9 cellular contexts compared by ENCODE assay signal in the genomic region with DNA sequence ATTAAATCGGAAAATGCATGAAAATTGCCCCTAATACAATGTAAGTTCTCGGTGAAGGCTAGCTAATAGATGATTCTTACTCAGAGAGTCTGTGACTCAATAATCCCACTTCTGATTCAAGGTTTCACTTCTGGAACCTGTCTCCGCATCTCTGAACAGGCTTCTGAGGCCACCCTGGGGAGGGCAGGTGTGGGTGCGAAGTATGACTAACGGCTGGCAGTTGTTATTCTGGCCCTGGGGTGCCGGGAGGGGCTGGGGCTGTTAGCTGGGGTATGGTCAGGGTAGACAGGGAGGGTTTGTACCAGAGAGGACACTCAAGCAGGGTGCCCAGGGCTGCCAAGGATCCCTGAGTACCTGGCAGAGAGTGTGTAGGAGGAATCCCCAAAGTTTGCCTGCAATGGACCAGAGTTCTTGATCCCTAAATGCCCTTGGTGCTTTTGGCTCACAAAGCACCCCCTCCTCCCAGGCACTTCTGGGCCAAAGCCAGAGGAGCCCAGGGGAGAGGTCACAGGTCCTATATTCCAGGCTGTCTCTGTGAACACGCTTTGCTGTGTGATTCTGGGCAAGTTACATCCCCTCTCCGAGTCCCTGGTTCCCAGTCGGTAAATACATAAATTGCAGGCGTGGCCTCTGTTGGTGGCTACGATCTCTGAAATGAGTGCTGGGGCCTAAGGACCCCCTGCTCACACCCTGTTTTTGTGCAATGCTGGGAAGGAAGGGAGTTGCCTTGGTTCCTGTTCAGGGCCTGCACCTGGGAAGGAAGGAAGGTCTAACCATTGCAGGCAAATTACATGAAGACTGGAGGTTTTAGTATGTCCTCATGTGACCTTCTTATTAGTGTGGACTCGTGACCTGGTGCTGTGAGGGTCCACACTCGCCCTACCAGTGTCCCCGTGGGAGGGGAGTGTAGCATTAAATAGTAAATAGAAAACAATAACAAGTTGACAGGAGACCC. TPM values are rescaled to one million over a fixed set of nuclear protein-coding genes. Genes with fewer than 3 reads are reported as not detected.
DNase-seq lines count a peak whose midpoint lies in the region; ATAC-seq, FAIRE-seq and TF ChIP-seq lines count a peak whose summit lies in the region.
"Had no signal": no experiment of that assay in that cellular context is flagged by ENCODE, and none has a peak within 500 bp of the region (broad histone marks: within the 10 kb centered on the region; RNA-seq: fewer than 3 reads in every experiment).

No MANE protein-coding gene starts in this region.

- H3K36me3 ChIP-seq in H1 (ENCODE audit: control insufficient read depth in 2 of 4, insufficient read depth in 4 of 4, low read length in 3 of 4) (no peaks in the 10 kb centered on the region), endodermal cell (ENCODE audit: control insufficient read depth, insufficient read depth, low read length) (no peaks in the 10 kb centered on the region), smooth muscle cell (ENCODE audit: low read depth) (no peaks in the 10 kb centered on the region)

- no peak overlapping the region for H2BK20ac ChIP-seq in H1 (ENCODE audit: low read length)

- no peaks in the 10 kb centered on the region for H3K27me3 Mint-ChIP-seq in activated CD4-positive, alpha-beta T cell treated with anti-CD3 and anti-CD28 coated beads for 36 hours
- peaks cover 6% of the 10 kb centered on the region for H3K27me3 Mint-ChIP-seq in endodermal cell (ENCODE audit: insufficient read depth)

- no peak overlapping the region for H3K18ac ChIP-seq in H1 (ENCODE audit: extremely low read depth, low read length)

- H2BK15ac ChIP-seq in H1 (ENCODE audit: low read length), result no peak overlapping the region

- no peak overlapping the region for H3K4ac ChIP-seq in H1 (replicated peaks; ENCODE audit: insufficient read length, low read depth, low read length)

- no peaks in the 10 kb centered on the region for H3F3A ChIP-seq in smooth muscle cell (ENCODE audit: low read depth)

- peaks cover 57% of the 10 kb centered on the region for H3K36me3 Mint-ChIP-seq in activated CD4-positive, alpha-beta T cell treated with anti-CD3 and anti-CD28 coated beads for 36 hours (ENCODE audit: low read depth)
- H3K36me3 Mint-ChIP-seq in endodermal cell (ENCODE audit: low read depth), result no peaks in the 10 kb centered on the region

- peak overlapping the region; percentile 39 for H3K4me3 Mint-ChIP-seq in activated CD4-positive, alpha-beta T cell treated with anti-CD3 and anti-CD28 coated beads for 36 hours
- no peak overlapping the region for H3K4me3 Mint-ChIP-seq in endodermal cell
- H3K4me3 Mint-ChIP-seq: nephron had no signal

- peaks cover 71% of the 10 kb centered on the region for H3K4me1 Mint-ChIP-seq in activated CD4-positive, alpha-beta T cell treated with anti-CD3 and anti-CD28 coated beads for 36 hours
- no peaks in the 10 kb centered on the region for H3K4me1 Mint-ChIP-seq in endodermal cell

- H3K79me1 ChIP-seq in H1 (ENCODE audit: low read depth, low read length), result no peaks in the 10 kb centered on the region

- no peak overlapping the region for H3K14ac ChIP-seq in H1 (ENCODE audit: insufficient read length)

- H3K56ac ChIP-seq in H1 (replicated peaks; ENCODE audit: insufficient read length, low read depth, low read length), result no peak overlapping the region

- H3K79me2 ChIP-seq in H1 (ENCODE audit: control insufficient read depth in 1 of 2, insufficient read depth in 2 of 2, low read length in 2 of 2) (no peaks in the 10 kb centered on the region), smooth muscle cell (ENCODE audit: low read depth) (no peaks in the 10 kb centered on the region)

- H3K4me2 ChIP-seq in H1 (ENCODE audit: insufficient read depth in 1 of 2, low read depth in 2 of 2, low read length in 2 of 2) (no peak overlapping the region), smooth muscle cell (no peak overlapping the region)

- H2BK120ac ChIP-seq in H1 (replicated peaks; ENCODE audit: low read depth, low read length), result no peak overlapping the region

- H2BK5ac ChIP-seq in H1 (ENCODE audit: low read depth, low read length), result no peak overlapping the region

- no peaks in the 10 kb centered on the region for H3K9me3 Mint-ChIP-seq in activated CD4-positive, alpha-beta T cell treated with anti-CD3 and anti-CD28 coated beads for 36 hours (ENCODE audit: low read depth)
- no peaks in the 10 kb centered on the region for H3K9me3 Mint-ChIP-seq in endodermal cell

- CTCF ChIA-PET in activated CD4-positive, alpha-beta T cell treated with anti-CD3 and anti-CD28 coated beads for 36 hours (lab: Charles Lee), result interaction anchor here (0.6 to 4.2 kb wide), 11 partner anchors 9 to 97 kb away, joined by 3 to 25 read pairs (median 3); partner anchors contain the start of gene NLRC5
- CTCF ChIA-PET in H1 (lab: Charles Lee; ENCODE audit: partially characterized antibody), result interaction anchor here (0.8 kb wide), 1 partner anchor 80 kb away, joined by 4 read pairs; no protein-coding TSS in a partner anchor

- no peaks in the 10 kb centered on the region for H3K23me2 ChIP-seq in H1 (ENCODE audit: low read depth, low read length)

- H3K23ac ChIP-seq in H1 (ENCODE audit: insufficient read length), result no peak overlapping the region

- TF ChIP-seq EP300 in H1 (IDR thresholded peaks at IDR 0.05; ENCODE audit: borderline replicate concordance in 1 of 2, low read depth in 2 of 2, low read length in 2 of 2), result no peak

- H3K9ac ChIP-seq in H1 (replicated peaks in 1 of 4; ENCODE audit: extremely low read depth in 1 of 4, low read depth in 3 of 4, low read length in 3 of 4), result no peak overlapping the region
- no peak overlapping the region for H3K9ac ChIP-seq in endodermal cell (ENCODE audit: extremely low read depth, low read length, poor library complexity, severe bottlenecking)
- no peak overlapping the region for H3K9ac ChIP-seq in smooth muscle cell (ENCODE audit: low read depth)

- no peaks in the 10 kb centered on the region for H3K4me1 ChIP-seq in H1 (replicated peaks in 1 of 4; ENCODE audit: control insufficient read depth in 3 of 4, insufficient read depth in 4 of 4, low read length in 3 of 4)
- H3K4me1 ChIP-seq in endodermal cell (ENCODE audit: control insufficient read depth, insufficient read depth, low read length), result no peaks in the 10 kb centered on the region
- H3K4me1 ChIP-seq in smooth muscle cell (ENCODE audit: low read depth), result peaks cover 4% of the 10 kb centered on the region

- H4K91ac ChIP-seq in H1 (replicated peaks; ENCODE audit: insufficient read length, low read length), result no peak overlapping the region

- H3K27me3 ChIP-seq in H1 (replicated peaks in 1 of 4; ENCODE audit: control insufficient read depth in 3 of 4, extremely low read depth in 1 of 4, insufficient read depth in 3 of 4, low read length in 3 of 4) (no peaks in the 10 kb centered on the region), endodermal cell (ENCODE audit: control insufficient read depth, insufficient read depth, low read length, poor library complexity, severe bottlenecking) (no peaks in the 10 kb centered on the region), smooth muscle cell (ENCODE audit: low read depth) (no peaks in the 10 kb centered on the region)

- no peak for FAIRE-seq in H1 (lab: Jason Lieb, UNC)

- H3K4me3 ChIP-seq in H1 (ENCODE audit: extremely low read depth in 1 of 4, insufficient read depth in 2 of 4, low read depth in 3 of 4, low read length in 4 of 4) (no peak overlapping the region), endodermal cell (ENCODE audit: low read length) (no peak overlapping the region), smooth muscle cell (no peak overlapping the region)

- H3K27ac ChIP-seq in H1 (ENCODE audit: low read depth, low read length) (no peak overlapping the region), endodermal cell (ENCODE audit: low read depth, low read length) (no peak overlapping the region), smooth muscle cell (ENCODE audit: low read depth) (no peak overlapping the region)

- TF ChIP-seq POLR2A in H1 (IDR thresholded peaks at IDR 0.05; ENCODE audit: control extremely low read depth in 1 of 2, low read depth in 2 of 2, low read length in 2 of 2), result no peak

- H4K5ac ChIP-seq in H1 (ENCODE audit: insufficient read length, low read depth, low read length), result no peak overlapping the region

- H2AFZ ChIP-seq in H1 (ENCODE audit: low read length) (no peak overlapping the region), smooth muscle cell (ENCODE audit: low read depth) (no peak overlapping the region)

- peak overlapping the region; percentile 36; the same call in 1 of the 2 replicates for H4K8ac ChIP-seq in H1 (ENCODE audit: extremely low read depth, insufficient read depth, low read length)

- no peak for TF ChIP-seq RAD21 in H1 (IDR thresholded peaks at IDR 0.05 in 1 of 2, conservative IDR thresholded peaks at IDR 0.05 in 1 of 2; ENCODE audit: low read depth in 2 of 2, low read length in 2 of 2)

- H4K20me1 ChIP-seq in H1 (replicated peaks in 1 of 2; ENCODE audit: control insufficient read depth in 1 of 2, insufficient read depth in 2 of 2, low read length in 2 of 2), result no peaks in the 10 kb centered on the region
- H4K20me1 ChIP-seq in smooth muscle cell (ENCODE audit: low read depth), result no peaks in the 10 kb centered on the region

- H2BK12ac ChIP-seq in H1 (ENCODE audit: low read depth, low read length), result no peak overlapping the region

- H2AK5ac ChIP-seq in H1 (ENCODE audit: low read depth, low read length), result no peak overlapping the region

- peak overlapping the region; percentile 97 for H3K27ac Mint-ChIP-seq in activated CD4-positive, alpha-beta T cell treated with anti-CD3 and anti-CD28 coated beads for 36 hours
- no peak overlapping the region for H3K27ac Mint-ChIP-seq in endodermal cell
- H3K27ac Mint-ChIP-seq: nephron had no signal

- TF ChIP-seq CTCF in H1 (IDR thresholded peaks at IDR 0.05; ENCODE audit: control extremely low read depth in 1 of 3, insufficient read depth in 1 of 3, low read depth in 1 of 3, low read length in 3 of 3) (no peak), endodermal cell (conservative IDR thresholded peaks at IDR 0.05) (no peak), smooth muscle cell (IDR thresholded peaks at IDR 0.05; ENCODE audit: borderline replicate concordance, insufficient read depth, poor library complexity, severe bottlenecking) (no peak)

- H3K9me3 ChIP-seq in H1 (ENCODE audit: insufficient read depth in 2 of 2, low read depth in 1 of 2, low read length in 1 of 2) (0 out of 4 replicates have a peak, but pooled peaks cover 0 to 5% of the 10 kb centered on the region in 2 experiments), endodermal cell (ENCODE audit: control insufficient read depth, low read length) (no peaks in the 10 kb centered on the region), smooth muscle cell (replicated peaks; ENCODE audit: low read depth) (no peaks in the 10 kb centered on the region)

- intact Hi-C loops in activated CD4-positive, alpha-beta T cell treated with anti-CD3 and anti-CD28 coated beads for 36 hours (cut with DNase I, micrococcal nuclease), result loop anchor here (1.0 to 10.0 kb wide), 6 partner anchors 28 to 178 kb away; partner anchors contain the start of genes HERPUD1 (in 1 of the 2), NLRC5 (in 1 of the 2) and SLC12A3 (in 1 of the 2)

- POLR2A ChIA-PET in activated CD4-positive, alpha-beta T cell treated with anti-CD3 and anti-CD28 coated beads for 36 hours (lab: Charles Lee), result interaction anchor here (0.6 to 1.9 kb wide), 17 partner anchors 11 to 567 kb away, joined by 3 to 11 read pairs (median 4); partner anchors contain the start of genes HERPUD1 and NLRC5
- POLR2A ChIA-PET in H1 (lab: Charles Lee; ENCODE audit: partially characterized antibody), result interaction anchor here (1.1 kb wide), 1 partner anchor 111 kb away, joined by 3 read pairs; the partner anchor contains the start of gene HERPUD1

- 93% methylated on average over 14 of the region's 14 CpGs; no CpG with 5 or more reads in 1 of the 2 experiments for WGBS in H1 (ENCODE audit: extremely low coverage in 1 of 2, insufficient coverage in 1 of 2, insufficient read length in 1 of 2, insufficient replicate concordance in 2 of 2, low coverage in 1 of 2, low lambda C conversion rate in 2 of 2, missing lambda C conversion rate in 1 of 2), 2 experiments
- WGBS in endodermal cell (ENCODE audit: insufficient coverage in 1 of 2, insufficient read length in 1 of 2), 2 experiments, result 91 to 92% methylated on average over 11 to 14 of the region's 14 CpGs
- WGBS in smooth muscle cell (ENCODE audit: low lambda C conversion rate), result 82% methylated on average over 14 of the region's 14 CpGs

- peak; percentile 65 for ATAC-seq in GM19043 (IDR thresholded peaks at IDR 0.05; ENCODE audit: low read depth, unreplicated experiment)
- ATAC-seq in HG03196 (IDR thresholded peaks at IDR 0.05; ENCODE audit: unreplicated experiment), result peak; percentile 64
- ATAC-seq in activated CD4-positive, alpha-beta T cell treated with anti-CD3 and anti-CD28 coated beads for 36 hours, result peak; percentile 78

- DNase-seq in activated CD4-positive, alpha-beta T cell treated with anti-CD3 and anti-CD28 coated beads for 36 hours, result peak; percentile 92
- DNase-seq in H1 (ENCODE audit: low read depth in 1 of 2, low spot score in 2 of 2) (no peak), endodermal cell (no peak), NCI-H1417 treated with DMSO at 0.1 percent for 48 hours (lab: John Stamatoyannopoulos, UW) (no peak), smooth muscle cell (lab: John Stamatoyannopoulos, UW; ENCODE audit: unreplicated experiment) (no peak)
- DNase-seq in stimulated activated CD8-positive, alpha-beta memory T cell treated with anti-CD3 and anti-CD28 coated beads, Interleukin-7, amount 100 ng/mL, for 4 hours (ENCODE audit: low read depth in 2 of 2), result peak; percentile 77

RNA-seq across cellular contexts. Expression of gene CPNE2, which starts 49.9 kb away (rescaled TPM):
- 1 to 10 TPM; 4.9 to 7.3 TPM for total RNA-seq in activated CD4-positive, alpha-beta T cell treated with anti-CD3 and anti-CD28 coated beads for 36 hours
- total RNA-seq in H1 (2021; fragmentation: NEBNext Ultra II Directional; extraction: Animal tissue kit (Norgen Biotek cat#: 25700)), result 10.6 and 11.6 TPM in 2 replicates
- polyA plus RNA-seq in H1 (2011; rRNA removed), result 38.0 and 39.5 TPM in 2 replicates
- 23.2 TPM for polyA plus RNA-seq in H1 (2011; cell fraction: cytosol; rRNA removed)
- polyA plus RNA-seq in H1 (2011; cell fraction: nucleus; rRNA removed), result 22.3 TPM
- polyA plus RNA-seq in H1 (2012, experiment 1 of 2), result 11.1 to 18.8 TPM (median 16.3 TPM) in 4 replicates
- polyA plus RNA-seq in H1 (2012, experiment 2 of 2), result 20.5 TPM
- 26.2 TPM for polyA plus RNA-seq in H1 (2013, experiment 1 of 2)
- polyA plus RNA-seq in H1 (2013, experiment 2 of 2), result 24.6 TPM
- polyA minus RNA-seq in H1 (2011; rRNA and poly(A)+ RNA removed), result 16.1 and 18.7 TPM in 2 replicates
- polyA minus RNA-seq in H1 (2011; cell fraction: cytosol; rRNA and poly(A)+ RNA removed), result 11.2 TPM
- polyA minus RNA-seq in H1 (2011; cell fraction: nucleus; rRNA and poly(A)+ RNA removed), result 9.8 TPM
- total RNA-seq in endodermal cell, result 10 to 100 TPM; 12.3 to 16.6 TPM
- 32.5 TPM for polyA plus RNA-seq in endodermal cell (2013, experiment 1 of 2)
- 39.2 TPM for polyA plus RNA-seq in endodermal cell (2013, experiment 2 of 2)
- 18.2 and 19.3 TPM in 2 replicates for total RNA-seq in smooth muscle cell
- polyA plus RNA-seq in smooth muscle cell, result 19.8 and 27.2 TPM in 2 replicates

RNA-seq across cellular contexts. Expression of gene NLRC5, which starts 53.1 kb away (rescaled TPM):
- total RNA-seq in activated CD4-positive, alpha-beta T cell treated with anti-CD3 and anti-CD28 coated beads for 36 hours, result 100 to 1,000 TPM; 143 to 175 TPM
- total RNA-seq in H1 (2021; fragmentation: NEBNext Ultra II Directional; extraction: Animal tissue kit (Norgen Biotek cat#: 25700)), result 2.8 and 3.2 TPM in 2 replicates
- polyA plus RNA-seq in H1 (2011; rRNA removed) (2.0 and 2.2 TPM in 2 replicates), smooth muscle cell (4.2 and 5.8 TPM in 2 replicates)
- 1.8 TPM for polyA plus RNA-seq in H1 (2011; cell fraction: cytosol; rRNA removed)
- 8.8 TPM for polyA plus RNA-seq in H1 (2011; cell fraction: nucleus; rRNA removed)
- 0.97 to 4.4 TPM (median 2.8 TPM) in 4 replicates for polyA plus RNA-seq in H1 (2012, experiment 1 of 2)
- 1.3 TPM for polyA plus RNA-seq in H1 (2012, experiment 2 of 2)
- 1.3 TPM for polyA plus RNA-seq in H1 (2013, experiment 1 of 2)
- polyA plus RNA-seq in H1 (2013, experiment 2 of 2), result 1.1 TPM
- polyA minus RNA-seq in H1 (2011; rRNA and poly(A)+ RNA removed), result 4.4 and 5.0 TPM in 2 replicates
- polyA minus RNA-seq in H1 (2011; cell fraction: cytosol; rRNA and poly(A)+ RNA removed), result 2.4 TPM
- polyA minus RNA-seq in H1 (2011; cell fraction: nucleus; rRNA and poly(A)+ RNA removed), result 10.5 TPM
- total RNA-seq in endodermal cell (under 1 TPM; 0.64 to 0.97 TPM), smooth muscle cell (3.5 and 21.4 TPM in 2 replicates)
- polyA plus RNA-seq in endodermal cell (2013, experiment 1 of 2), result 0.21 TPM
- polyA plus RNA-seq in endodermal cell (2013, experiment 2 of 2), result 0.12 TPM

Comparison
In these comparisons a context has a peak if more than half of its experiments do, and no peak if none do; other contexts are left out.
1. DNase-seq: peak in activated CD4-positive, alpha-beta T cell treated with anti-CD3 and anti-CD28 coated beads for 36 hours (single experiment) and stimulated activated CD8-positive, alpha-beta memory T cell treated with anti-CD3 and anti-CD28 coated beads, Interleukin-7, amount 100 ng/mL, for 4 hours (2 of 2); none in H1 (0 of 2), endodermal cell (single experiment), NCI-H1417 treated with DMSO at 0.1 percent for 48 hours (single experiment) and smooth muscle cell (single experiment).
2. Peak in every context shown above with its lines, with median percentiles within 50 percentile points of each other: ATAC-seq.